Comparison of ENCODE assay signal across 12 cellular contexts in the genomic region with DNA sequence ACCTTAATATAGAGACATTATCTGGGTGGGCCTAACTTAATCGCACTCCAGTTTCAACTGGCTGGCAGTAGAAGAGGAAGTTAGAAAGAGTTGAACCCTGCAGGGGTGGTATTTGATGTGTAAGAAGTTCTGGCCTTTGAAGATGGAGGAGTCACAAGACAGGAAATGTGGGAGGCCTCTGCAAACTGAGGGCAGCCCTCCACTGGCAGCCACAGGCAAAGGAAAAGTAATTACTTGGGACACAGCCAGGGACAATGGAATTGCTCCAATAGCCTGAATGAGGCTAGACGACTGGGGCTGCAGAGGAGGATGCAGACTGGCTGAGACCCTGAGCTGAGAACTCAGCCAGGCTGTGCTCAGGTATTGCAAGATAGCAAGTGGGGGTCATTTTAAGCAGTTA.
DNase-seq lines count a peak whose midpoint lies in the region; ATAC-seq and TF ChIP-seq lines count a peak whose summit lies in the region.
"Had no signal": no experiment of that assay in that cellular context is flagged by ENCODE, and none has a peak within 500 bp of the region (broad histone marks: within the 10 kb centered on the region; RNA-seq: fewer than 3 reads in every experiment).

No MANE protein-coding gene starts in this region.

- TF ChIP-seq CTCF in kidney epithelial cell (IDR thresholded peaks at IDR 0.05; ENCODE audit: insufficient read depth, low read length, poor library complexity, severe bottlenecking) = no peak

- H3K14ac ChIP-seq in trophoblast cell (ENCODE audit: low read length) = no peak overlapping the region

- no CpG with 5 or more reads among the region's 2 CpGs for WGBS in trophoblast cell (ENCODE audit: extremely low coverage, insufficient coverage, insufficient read length)

- no peak overlapping the region for H2BK12ac ChIP-seq in trophoblast cell (ENCODE audit: low read length)

- H3K27ac ChIP-seq in trophoblast cell (ENCODE audit: low read depth, low read length) = no peak overlapping the region
- H3K27ac ChIP-seq: pancreas, thyroid gland had no signal

- H4K8ac ChIP-seq in trophoblast cell (ENCODE audit: low read depth, low read length) = no peak overlapping the region

- no peaks in the 10 kb centered on the region for H3K36me3 ChIP-seq in kidney epithelial cell (ENCODE audit: control insufficient read depth, insufficient read depth, low read length)
- H3K36me3 ChIP-seq in trophoblast cell (ENCODE audit: control insufficient read depth in 1 of 2, insufficient read depth in 2 of 2, low read length in 2 of 2) = no peaks in the 10 kb centered on the region
- H3K36me3 ChIP-seq: pancreas, thyroid gland had no signal

- ATAC-seq in GM21360 (IDR thresholded peaks at IDR 0.05; ENCODE audit: unreplicated experiment) = no peak
- ATAC-seq: pancreas had no signal

- no peaks in the 10 kb centered on the region for H3K9me3 ChIP-seq in trophoblast cell (ENCODE audit: insufficient read depth, low read depth, low read length)
- H3K9me3 ChIP-seq: pancreas, thyroid gland had no signal

- H3K4me1 ChIP-seq in trophoblast cell (ENCODE audit: control insufficient read depth in 1 of 2, insufficient read depth in 2 of 2, low read length in 2 of 2) = no peaks in the 10 kb centered on the region
- H3K4me1 ChIP-seq: pancreas, thyroid gland had no signal

- H4K91ac ChIP-seq in trophoblast cell (ENCODE audit: low read depth, low read length) = no peak overlapping the region

- no peak overlapping the region for H4K12ac ChIP-seq in trophoblast cell (ENCODE audit: low read depth, low read length)

- peaks cover 2% of the 10 kb centered on the region for H3K79me2 ChIP-seq in trophoblast cell (ENCODE audit: control insufficient read depth, insufficient read depth, low read length, poor library complexity)

- no peak overlapping the region for H3K23ac ChIP-seq in trophoblast cell (ENCODE audit: low read length)

- no peak overlapping the region for H3K4ac ChIP-seq in trophoblast cell (ENCODE audit: low read depth, low read length)

- DNase-seq in D341Med (ENCODE audit: low spot score) (peak; percentile 55), NCI-H1092 (lab: John Stamatoyannopoulos, UW) (peak; percentile 81), astrocyte of the hippocampus (ENCODE audit: low read depth, low spot score) (peak; percentile 73), kidney epithelial cell (ENCODE audit: low read depth) (peak; percentile 7), trophoblast cell (no peak), NOMO-1 treated with dmso at 0.1 percent for 144 hours (lab: John Stamatoyannopoulos, UW; ENCODE audit: unreplicated experiment) (no peak), NAMALWA (ENCODE audit: low spot score) (no peak)
- DNase-seq: activated B cell treated with CpG ODN at 0.5 μM for 24 hours, activated gamma-delta T cell treated with Interleukin-2 at 50 U/mL for 16 hours, pancreas, thyroid gland had no signal

- no peak overlapping the region for H2AFZ ChIP-seq in trophoblast cell (ENCODE audit: insufficient read depth, low read length, poor library complexity)

- H3K9ac ChIP-seq in trophoblast cell (ENCODE audit: low read length) = no peak overlapping the region

- H2BK5ac ChIP-seq in trophoblast cell (ENCODE audit: low read depth, low read length, poor library complexity) = no peak overlapping the region

- no peak overlapping the region for H2AK5ac ChIP-seq in trophoblast cell (ENCODE audit: low read length)

- H3K18ac ChIP-seq in trophoblast cell (ENCODE audit: low read length) = no peak overlapping the region

- H3K4me2 ChIP-seq in trophoblast cell (ENCODE audit: low read length) = no peak overlapping the region

- no peak overlapping the region for H2BK120ac ChIP-seq in trophoblast cell (ENCODE audit: insufficient read depth, low read length, poor library complexity)

- no peaks in the 10 kb centered on the region for H3K79me1 ChIP-seq in trophoblast cell (ENCODE audit: low read length)

- H3K27me3 ChIP-seq in kidney epithelial cell (ENCODE audit: control insufficient read depth, insufficient read depth, low read length) (no peaks in the 10 kb centered on the region), trophoblast cell (ENCODE audit: insufficient read depth, low read length) (no peaks in the 10 kb centered on the region)
- H3K27me3 ChIP-seq: pancreas, thyroid gland had no signal

- H3K4me3 ChIP-seq in kidney epithelial cell (ENCODE audit: low read depth, low read length) (no peak overlapping the region), trophoblast cell (ENCODE audit: low read depth, low read length) (no peak overlapping the region)
- H3K4me3 ChIP-seq: pancreas, thyroid gland had no signal

Comparison
In these comparisons a context has a peak if more than half of its experiments do, and no peak if none do; other contexts are left out.
1. DNase-seq: peak in D341Med (single experiment), NCI-H1092 (single experiment), astrocyte of the hippocampus (single experiment) and kidney epithelial cell (single experiment); none in trophoblast cell (0 of 2), NOMO-1 treated with dmso at 0.1 percent for 144 hours (single experiment) and NAMALWA (single experiment).